Comparison of ENCODE assay signal across 28 cellular contexts in genomic region chr22:22713416-22713815, GRCh38.
DNase-seq lines count a peak whose midpoint lies in the region; ATAC-seq, FAIRE-seq and TF ChIP-seq lines count a peak whose summit lies in the region.
"Had no signal": no experiment of that assay in that cellular context is flagged by ENCODE, and none has a peak within 500 bp of the region (broad histone marks: within the 10 kb centered on the region; RNA-seq: fewer than 3 reads in every experiment).

No MANE protein-coding gene starts in this region.

- ATAC-seq in naive B cell (ENCODE audit: low read depth in 2 of 2) (no peak), GM18858 (IDR thresholded peaks at IDR 0.05; ENCODE audit: unreplicated experiment) (no peak), GM21390 (IDR thresholded peaks at IDR 0.05; ENCODE audit: unreplicated experiment) (no peak)

- H3K27me3 ChIP-seq in BLaER1 (no peaks in the 10 kb centered on the region), DOHH2 (ENCODE audit: control insufficient read depth, low read length) (no peaks in the 10 kb centered on the region)
- H3K27me3 ChIP-seq: Peyer's patch had no signal

- H3K79me2 ChIP-seq in DOHH2 (ENCODE audit: control insufficient read depth, low read length), result peaks cover 6% of the 10 kb centered on the region; the same call in 1 of the 2 replicates

- no peak for FAIRE-seq in GM12891 (lab: Jason Lieb, UNC)
- FAIRE-seq: A204.1 had no signal

- no peaks in the 10 kb centered on the region for H3K9me3 Mint-ChIP-seq in naive B cell
- H3K9me3 Mint-ChIP-seq: CD8-positive, alpha-beta memory T cell; HFFc6 had no signal

- H3K9ac ChIP-seq in BLaER1, result no peak overlapping the region
- H3K9ac ChIP-seq: KMS-11 had no signal

- H3K4me1 ChIP-seq in BLaER1 (peaks cover 59% of the 10 kb centered on the region), DOHH2 (ENCODE audit: control insufficient read depth, low read length) (peaks cover 100% of the 10 kb centered on the region)
- H3K4me1 ChIP-seq: HAP-1 had no signal

- peaks cover 50% of the 10 kb centered on the region for H3F3A ChIP-seq in DOHH2 (ENCODE audit: control insufficient read depth, insufficient read depth)

- no peak for TF ChIP-seq POLR2A in GM12891 (IDR thresholded peaks at IDR 0.05; ENCODE audit: low read depth, low read length)

- H3K27ac ChIP-seq in BLaER1, result peak overlapping the region; percentile 15; the same call in 1 of the 2 replicates
- H3K27ac ChIP-seq in DOHH2 (ENCODE audit: low read depth, low read length), result peak overlapping the region; percentile 99
- no peak overlapping the region for H3K27ac ChIP-seq in coronary artery
- H3K27ac ChIP-seq: C4-2B, KMS-11, SK-N-MC had no signal

- no peaks in the 10 kb centered on the region for H3K27me3 Mint-ChIP-seq in naive B cell

- peak overlapping the region; percentile 57; the same call in 1 of the 2 replicates for H3K4me2 ChIP-seq in BLaER1
- peak overlapping the region; percentile 97 for H3K4me2 ChIP-seq in DOHH2 (ENCODE audit: low read length)
- H3K4me2 ChIP-seq: KMS-11 had no signal

- peak overlapping the region; percentile 72 to 91 (median 82) for H3K27ac Mint-ChIP-seq in naive B cell
- H3K27ac Mint-ChIP-seq: HFFc6 had no signal

- TF ChIP-seq CTCF in DOHH2 (IDR thresholded peaks at IDR 0.05; ENCODE audit: low read depth, low read length, poor library complexity, severe bottlenecking), result no peak
- no peak for TF ChIP-seq CTCF in coronary artery (IDR thresholded peaks at IDR 0.05)

- H3K4me1 Mint-ChIP-seq in naive B cell, result peaks cover 45 to 68% (median 59%) of the 10 kb centered on the region in 3 donors

- DNase-seq in coronary artery (ENCODE audit: low spot score) (peak; percentile 38), naive B cell (no peak), LoVo (ENCODE audit: low spot score) (no peak), GM12891 (ENCODE audit: insufficient read length, low spot score) (no peak)
- DNase-seq: Calu3; CD8-positive, alpha-beta memory T cell; DMS79 treated with DMSO at 0.1 percent for 48 hours; GOT3; HFFc6; NCI-H1092; NCI-H1417 treated with DMSO at 0.1 percent for 48 hours; NCI-H1694 treated with DMSO at 0.1 percent for 48 hours; NCI-H2081; NCI-H226; NCI-H510A; NCI-H69; OCI-M1; SIG-M5 had no signal

- peak overlapping the region in 5 of 8 donors; percentile 19 to 82 (median 65) for H3K4me3 Mint-ChIP-seq in naive B cell
- H3K4me3 Mint-ChIP-seq: CD8-positive, alpha-beta memory T cell; HFFc6 had no signal

- H3K4me3 ChIP-seq in BLaER1 (no peak overlapping the region), DOHH2 (ENCODE audit: low read length) (peak overlapping the region; percentile 80), coronary artery (no peak overlapping the region)
- H3K4me3 ChIP-seq: HAP-1, Peyer's patch, SK-N-MC had no signal

- H3K9me3 ChIP-seq in BLaER1 (no peaks in the 10 kb centered on the region), DOHH2 (ENCODE audit: control insufficient read depth, insufficient read depth, low read length) (no peaks in the 10 kb centered on the region)
- H3K9me3 ChIP-seq: HAP-1, Peyer's patch had no signal

- H4K20me1 ChIP-seq in BLaER1 (no peaks in the 10 kb centered on the region), DOHH2 (ENCODE audit: control insufficient read depth, insufficient read depth, low read depth, low read length) (no peaks in the 10 kb centered on the region)

- no peaks in the 10 kb centered on the region for H3K9me2 ChIP-seq in DOHH2 (replicated peaks; ENCODE audit: control insufficient read depth, low read length)

- H3K36me3 ChIP-seq in BLaER1, result no peaks in the 10 kb centered on the region
- peaks cover 2% of the 10 kb centered on the region; the same call in 1 of the 2 replicates for H3K36me3 ChIP-seq in DOHH2 (ENCODE audit: control insufficient read depth, low read length)
- H3K36me3 ChIP-seq: HAP-1, Peyer's patch had no signal

- H3K36me3 Mint-ChIP-seq in naive B cell, result no peaks in the 10 kb centered on the region
- H3K36me3 Mint-ChIP-seq: CD8-positive, alpha-beta memory T cell had no signal

TF ChIP-seq in GM12891, 5 proteins besides CTCF, POLR2A, EP300 and RAD21:
- TF ChIP-seq TAF1 (IDR thresholded peaks at IDR 0.05; ENCODE audit: low read depth, low read length) (no peak), PAX5 (IDR thresholded peaks at IDR 0.05; ENCODE audit: insufficient read depth, low read length, severe bottlenecking) (no peak), POU2F2 (IDR thresholded peaks at IDR 0.05; ENCODE audit: low read depth, low read length) (no peak), POLR2AphosphoS5 (IDR thresholded peaks at IDR 0.05; ENCODE audit: low read depth, low read length) (no peak), SPI1 (IDR thresholded peaks at IDR 0.05; ENCODE audit: low read depth, low read length) (no peak)
TF ChIP-seq in GM12891: peak in this region for 0.

Comparison
In these comparisons a context has a peak if more than half of its experiments do, and no peak if none do; other contexts are left out.
1. H3K27ac ChIP-seq: peak in BLaER1 (single experiment) and DOHH2 (single experiment); none in coronary artery (0 of 2).